Comparison of ENCODE assay signal across 1 cellular context in the genomic region with DNA sequence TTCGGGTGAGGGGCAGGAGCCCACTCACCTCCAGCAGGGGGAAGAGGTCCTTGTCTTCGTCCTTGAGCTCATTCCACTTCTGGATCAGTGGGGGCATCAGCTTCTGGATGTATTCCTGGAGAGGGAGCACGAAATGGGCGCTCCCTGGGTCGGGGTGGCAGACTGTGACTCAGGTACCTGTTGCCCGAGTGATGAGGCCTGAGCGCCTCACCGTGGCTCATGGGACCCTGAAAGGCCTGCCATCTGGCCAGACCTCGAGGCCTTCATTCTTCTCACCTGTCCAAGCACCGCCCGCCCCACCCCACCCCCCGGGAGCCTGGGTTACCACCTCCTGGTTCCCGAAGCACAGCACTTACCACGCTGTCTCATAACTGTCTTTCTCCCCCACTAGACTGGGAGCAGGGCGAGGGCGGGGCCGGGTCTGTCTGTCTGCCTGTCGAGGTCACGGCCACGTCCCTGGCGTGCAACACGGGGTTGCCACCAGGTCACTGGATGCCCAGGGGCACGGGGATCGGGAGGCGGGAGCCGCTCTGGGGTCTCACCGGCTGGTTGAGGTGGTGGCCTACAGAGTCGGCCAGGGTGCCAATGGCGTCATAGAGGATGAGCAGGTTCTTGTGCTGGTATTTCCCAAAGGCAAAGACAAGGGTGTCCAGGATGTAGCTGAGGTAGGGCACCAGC.
TF ChIP-seq lines count a peak whose summit lies in the region.

No MANE protein-coding gene starts in this region.

TF ChIP-seq in GM23338, 12 proteins besides CTCF, POLR2A, EP300 and RAD21 (continued from another document):
- TF ChIP-seq, protein P1, sequence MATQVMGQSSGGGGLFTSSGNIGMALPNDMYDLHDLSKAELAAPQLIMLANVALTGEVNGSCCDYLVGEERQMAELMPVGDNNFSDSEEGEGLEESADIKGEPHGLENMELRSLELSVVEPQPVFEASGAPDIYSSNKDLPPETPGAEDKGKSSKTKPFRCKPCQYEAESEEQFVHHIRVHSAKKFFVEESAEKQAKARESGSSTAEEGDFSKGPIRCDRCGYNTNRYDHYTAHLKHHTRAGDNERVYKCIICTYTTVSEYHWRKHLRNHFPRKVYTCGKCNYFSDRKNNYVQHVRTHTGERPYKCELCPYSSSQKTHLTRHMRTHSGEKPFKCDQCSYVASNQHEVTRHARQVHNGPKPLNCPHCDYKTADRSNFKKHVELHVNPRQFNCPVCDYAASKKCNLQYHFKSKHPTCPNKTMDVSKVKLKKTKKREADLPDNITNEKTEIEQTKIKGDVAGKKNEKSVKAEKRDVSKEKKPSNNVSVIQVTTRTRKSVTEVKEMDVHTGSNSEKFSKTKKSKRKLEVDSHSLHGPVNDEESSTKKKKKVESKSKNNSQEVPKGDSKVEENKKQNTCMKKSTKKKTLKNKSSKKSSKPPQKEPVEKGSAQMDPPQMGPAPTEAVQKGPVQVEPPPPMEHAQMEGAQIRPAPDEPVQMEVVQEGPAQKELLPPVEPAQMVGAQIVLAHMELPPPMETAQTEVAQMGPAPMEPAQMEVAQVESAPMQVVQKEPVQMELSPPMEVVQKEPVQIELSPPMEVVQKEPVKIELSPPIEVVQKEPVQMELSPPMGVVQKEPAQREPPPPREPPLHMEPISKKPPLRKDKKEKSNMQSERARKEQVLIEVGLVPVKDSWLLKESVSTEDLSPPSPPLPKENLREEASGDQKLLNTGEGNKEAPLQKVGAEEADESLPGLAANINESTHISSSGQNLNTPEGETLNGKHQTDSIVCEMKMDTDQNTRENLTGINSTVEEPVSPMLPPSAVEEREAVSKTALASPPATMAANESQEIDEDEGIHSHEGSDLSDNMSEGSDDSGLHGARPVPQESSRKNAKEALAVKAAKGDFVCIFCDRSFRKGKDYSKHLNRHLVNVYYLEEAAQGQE (IDR thresholded peaks at IDR 0.05; ENCODE audit: unreplicated experiment), result no peak
- TF ChIP-seq JUNB (IDR thresholded peaks at IDR 0.05; ENCODE audit: unreplicated experiment), result no peak
- TF ChIP-seq ZNF331 (CRISPR knock-in tag; IDR thresholded peaks at IDR 0.05; ENCODE audit: low read depth), result no peak
- no peak for TF ChIP-seq CREB1 (CRISPR knock-in tag; IDR thresholded peaks at IDR 0.05; ENCODE audit: low read depth)
